15 cellular contexts compared by ENCODE assay signal in genomic region chr2:98824256-98825042, GRCh38.
A peak's percentile ranks its signal among the peaks of the same experiment; 100 is the strongest.
DNase-seq lines count a peak whose midpoint lies in the region; TF ChIP-seq lines count a peak whose summit lies in the region.
"Had no signal": no experiment of that assay in that cellular context is flagged by ENCODE, and none has a peak within 500 bp of the region (broad histone marks: within the 10 kb centered on the region; RNA-seq: fewer than 3 reads in every experiment).

No MANE protein-coding gene starts in this region.

- H3K9me3 ChIP-seq in endodermal cell (ENCODE audit: control insufficient read depth, low read length): no peaks in the 10 kb centered on the region
- no peaks in the 10 kb centered on the region for H3K9me3 ChIP-seq in sigmoid colon
- H3K9me3 ChIP-seq: testis had no signal

- peaks cover 39% of the 10 kb centered on the region for H3K4me1 Mint-ChIP-seq in T-helper 1 cell treated with Interleukin-12 subunit alpha and Interleukin-12 subunit beta and Interleukin-4 antibody, amounts not matched to agents 30 μg/mL and 1 μg/mL, for 36 hours (ENCODE audit: low read depth)
- no peaks in the 10 kb centered on the region for H3K4me1 Mint-ChIP-seq in endodermal cell

- H3K9ac ChIP-seq in endodermal cell (ENCODE audit: extremely low read depth, low read length, poor library complexity, severe bottlenecking): no peak overlapping the region

- peak overlapping the region; percentile 86 for H3K4me3 Mint-ChIP-seq in T-helper 1 cell treated with Interleukin-12 subunit alpha and Interleukin-12 subunit beta and Interleukin-4 antibody, amounts not matched to agents 30 μg/mL and 1 μg/mL, for 36 hours
- no peak overlapping the region for H3K4me3 Mint-ChIP-seq in endodermal cell

- H3K27me3 Mint-ChIP-seq in T-helper 1 cell treated with Interleukin-12 subunit alpha and Interleukin-12 subunit beta and Interleukin-4 antibody, amounts not matched to agents 30 μg/mL and 1 μg/mL, for 36 hours (ENCODE audit: low read depth): peaks cover 5% of the 10 kb centered on the region
- peaks cover 65% of the 10 kb centered on the region for H3K27me3 Mint-ChIP-seq in endodermal cell (ENCODE audit: insufficient read depth)

- H3K4me3 ChIP-seq in endodermal cell (ENCODE audit: low read length): no peak overlapping the region
- H3K4me3 ChIP-seq in sigmoid colon: no peak overlapping the region
- H3K4me3 ChIP-seq: testis had no signal

- TF ChIP-seq POLR2A in sigmoid colon (IDR thresholded peaks at IDR 0.05): no peak

- peaks cover 49% of the 10 kb centered on the region for H3K27me3 ChIP-seq in endodermal cell (ENCODE audit: control insufficient read depth, insufficient read depth, low read length, poor library complexity, severe bottlenecking)
- peaks cover 12 to 19% (median 19%) of the 10 kb centered on the region in 3 donors for H3K27me3 ChIP-seq in sigmoid colon
- H3K27me3 ChIP-seq: testis had no signal

- WGBS in endodermal cell (ENCODE audit: insufficient coverage in 1 of 2, insufficient read length in 1 of 2), 2 experiments: 86 to 93% methylated on average over 2 of the region's 2 CpGs
- 66 to 79% methylated on average over 2 of the region's 2 CpGs for WGBS in sigmoid colon, 2 donors

- H3K4me1 ChIP-seq in endodermal cell (ENCODE audit: control insufficient read depth, insufficient read depth, low read length) (no peaks in the 10 kb centered on the region), sigmoid colon (peaks cover 0 to 16% (median 11%) of the 10 kb centered on the region in 4 donors)

- intact Hi-C loops in sigmoid colon (cut with DNase I): no loop called here

- peak overlapping the region; percentile 13 for H3K27ac Mint-ChIP-seq in T-helper 1 cell treated with Interleukin-12 subunit alpha and Interleukin-12 subunit beta and Interleukin-4 antibody, amounts not matched to agents 30 μg/mL and 1 μg/mL, for 36 hours
- no peak overlapping the region for H3K27ac Mint-ChIP-seq in endodermal cell

- no peak for DNase-seq in T-helper 1 cell
- peak; percentile 76 for DNase-seq in NOMO-1 treated with dmso at 0.1 percent for 144 hours (lab: John Stamatoyannopoulos, UW; ENCODE audit: unreplicated experiment)
- DNase-seq in endodermal cell: peak; percentile 17
- DNase-seq in sigmoid colon: no peak
- DNase-seq in GDM1 (lab: John Stamatoyannopoulos, UW): no peak
- DNase-seq in D341Med (ENCODE audit: low spot score): no peak
- no peak for DNase-seq in NAMALWA (ENCODE audit: low spot score)
- DNase-seq: activated CD8-positive, alpha-beta memory T cell treated with anti-CD3 and anti-CD28 coated beads for 24 hours; DMS 273 treated with DMSO at 0.1 percent for 48 hours; effector CD4-positive, alpha-beta T cell; mesenchymal stem cell; NCI-H1930; testis had no signal

- no peaks in the 10 kb centered on the region for H3K36me3 ChIP-seq in endodermal cell (ENCODE audit: control insufficient read depth, insufficient read depth, low read length)
- no peaks in the 10 kb centered on the region for H3K36me3 ChIP-seq in sigmoid colon

- no peaks in the 10 kb centered on the region for H3K9me3 Mint-ChIP-seq in T-helper 1 cell treated with Interleukin-12 subunit alpha and Interleukin-12 subunit beta and Interleukin-4 antibody, amounts not matched to agents 30 μg/mL and 1 μg/mL, for 36 hours
- H3K9me3 Mint-ChIP-seq in endodermal cell: peaks cover 2% of the 10 kb centered on the region

- H3K36me3 Mint-ChIP-seq in T-helper 1 cell treated with Interleukin-12 subunit alpha and Interleukin-12 subunit beta and Interleukin-4 antibody, amounts not matched to agents 30 μg/mL and 1 μg/mL, for 36 hours (ENCODE audit: low read depth): peaks cover 2% of the 10 kb centered on the region
- H3K36me3 Mint-ChIP-seq in endodermal cell (ENCODE audit: low read depth): no peaks in the 10 kb centered on the region

- H3K27ac ChIP-seq in endodermal cell (ENCODE audit: low read depth, low read length) (no peak overlapping the region), sigmoid colon (peak overlapping the region in 3 of 4 donors; percentile 8 to 66 (median 22))
- H3K27ac ChIP-seq: 22Rv1, testis had no signal

- TF ChIP-seq CTCF in endodermal cell (conservative IDR thresholded peaks at IDR 0.05) (no peak), sigmoid colon (IDR thresholded peaks at IDR 0.05) (no peak)

- TF ChIP-seq EP300 in sigmoid colon (IDR thresholded peaks at IDR 0.05): no peak

Comparison
In these comparisons a context has a peak if more than half of its experiments do, and no peak if none do; other contexts are left out.
1. DNase-seq: peak in NOMO-1 treated with dmso at 0.1 percent for 144 hours (single experiment) and endodermal cell (single experiment); none in T-helper 1 cell (0 of 5), sigmoid colon (single experiment), GDM1 (single experiment), D341Med (single experiment) and NAMALWA (single experiment).